In the genomic region with DNA sequence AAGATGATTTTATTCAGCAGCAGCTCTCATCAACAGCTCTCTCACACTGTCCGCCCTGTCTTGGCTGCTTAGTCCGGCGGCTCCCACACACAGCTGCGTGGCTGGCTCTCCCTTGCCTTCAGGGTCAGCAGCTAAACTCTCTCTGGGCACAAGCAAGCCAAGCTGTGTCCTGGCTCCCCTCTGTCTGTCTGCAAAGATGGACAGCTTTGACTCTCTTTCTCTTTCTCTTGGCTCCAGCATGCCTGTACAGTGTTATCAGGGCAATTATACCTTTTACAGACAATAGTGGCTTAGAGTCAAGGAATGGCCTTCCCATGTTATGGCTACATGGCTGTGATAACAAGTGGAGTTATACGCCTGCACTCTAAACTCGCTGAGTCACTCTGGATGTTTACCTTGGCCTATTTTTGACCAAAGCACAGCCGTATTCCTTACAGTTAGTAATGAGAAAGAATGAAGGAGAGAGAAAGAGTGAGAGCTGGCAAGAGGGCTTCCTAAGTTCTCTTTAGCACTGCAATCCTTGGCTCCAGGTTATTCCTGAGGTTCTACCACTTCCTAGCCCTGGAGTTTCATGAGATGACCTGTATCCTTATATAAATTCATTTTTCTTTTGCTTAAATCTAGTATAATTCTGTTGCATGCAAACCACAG, we compare ENCODE assay signal across 1 cellular context.
TF ChIP-seq lines count a peak whose summit lies in the region.

No MANE protein-coding gene starts in this region.

TF ChIP-seq in K562, 482 proteins besides CTCF, POLR2A, EP300 and RAD21 (continued from another document and continues in another):
- TF ChIP-seq TAF9B (IDR thresholded peaks at IDR 0.05; ENCODE audit: partially characterized antibody): peak; percentile 71
- no peak for TF ChIP-seq ZNF551 (CRISPR knock-in tag; IDR thresholded peaks at IDR 0.05)
- 0 out of 2 replicates have a peak, but pooled peaks have one; percentile 28 for TF ChIP-seq ID3 (CRISPR knock-in tag; IDR thresholded peaks at IDR 0.05)
- peak; percentile 71 for TF ChIP-seq ID3 (tag; IDR thresholded peaks at IDR 0.05)
- peak; percentile 82 for TF ChIP-seq ZNF766 (CRISPR knock-in tag; conservative IDR thresholded peaks at IDR 0.05)
- no peak for TF ChIP-seq TFAM (CRISPR knock-in tag; conservative IDR thresholded peaks at IDR 0.05)
- TF ChIP-seq ZNF408 (CRISPR knock-in tag; IDR thresholded peaks at IDR 0.05; ENCODE audit: low read depth): no peak
- TF ChIP-seq RBM17 (IDR thresholded peaks at IDR 0.05; ENCODE audit: borderline replicate concordance, low read depth, low read length): no peak
- TF ChIP-seq DDX20 (tag; IDR thresholded peaks at IDR 0.05; ENCODE audit: low read depth): no peak; the same call in 1 of the 2 replicates
- peak; percentile 83; the same call in 1 of the 2 replicates for TF ChIP-seq THRB (CRISPR knock-in tag; conservative IDR thresholded peaks at IDR 0.05)
- TF ChIP-seq SIRT6 (IDR thresholded peaks at IDR 0.05; ENCODE audit: low read depth, low read length): no peak
- peak; percentile 52; the same call in 1 of the 2 replicates for TF ChIP-seq REST (CRISPR knock-in tag; IDR thresholded peaks at IDR 0.05; ENCODE audit: low read depth)
- no peak for TF ChIP-seq IFI16 (CRISPR knock-in tag; IDR thresholded peaks at IDR 0.05)
- no peak for TF ChIP-seq GATA2 (CRISPR knock-in tag; IDR thresholded peaks at IDR 0.05)
- TF ChIP-seq RBM14 (IDR thresholded peaks at IDR 0.05; ENCODE audit: borderline replicate concordance, insufficient read depth, low read depth, low read length): no peak
- TF ChIP-seq NCOA4 (IDR thresholded peaks at IDR 0.05; ENCODE audit: partially characterized antibody): no peak
- peak; percentile 72 for TF ChIP-seq CXXC5 (CRISPR knock-in tag; IDR thresholded peaks at IDR 0.05)
- peak; percentile 37; the same call in 1 of the 2 replicates for TF ChIP-seq ZKSCAN8 (CRISPR knock-in tag; IDR thresholded peaks at IDR 0.05)
- peak in 1 of 2 experiments; percentile 67; a peak in 2 of 4 replicates for TF ChIP-seq MAZ (CRISPR knock-in tag; conservative IDR thresholded peaks at IDR 0.05 in 1 of 2, IDR thresholded peaks at IDR 0.05 in 1 of 2)
- peak; percentile 59; the same call in 1 of the 2 replicates for TF ChIP-seq TEAD2 (tag; IDR thresholded peaks at IDR 0.05)
- peak; percentile 69 to 92; a peak in 3 of 4 replicates for TF ChIP-seq ARNT (IDR thresholded peaks at IDR 0.05)
- TF ChIP-seq, protein P1, sequence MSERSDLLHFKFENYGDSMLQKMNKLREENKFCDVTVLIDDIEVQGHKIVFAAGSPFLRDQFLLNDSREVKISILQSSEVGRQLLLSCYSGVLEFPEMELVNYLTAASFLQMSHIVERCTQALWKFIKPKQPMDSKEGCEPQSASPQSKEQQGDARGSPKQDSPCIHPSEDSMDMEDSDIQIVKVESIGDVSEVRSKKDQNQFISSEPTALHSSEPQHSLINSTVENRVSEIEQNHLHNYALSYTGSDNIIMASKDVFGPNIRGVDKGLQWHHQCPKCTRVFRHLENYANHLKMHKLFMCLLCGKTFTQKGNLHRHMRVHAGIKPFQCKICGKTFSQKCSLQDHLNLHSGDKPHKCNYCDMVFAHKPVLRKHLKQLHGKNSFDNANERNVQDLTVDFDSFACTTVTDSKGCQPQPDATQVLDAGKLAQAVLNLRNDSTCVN (CRISPR knock-in tag; IDR thresholded peaks at IDR 0.05): peak; percentile 84
- no peak for TF ChIP-seq HIVEP1 (CRISPR knock-in tag; IDR thresholded peaks at IDR 0.05)
- TF ChIP-seq CREM (IDR thresholded peaks at IDR 0.05; ENCODE audit: low read depth): peak; percentile 50; the same call in 1 of the 2 replicates
- peak; percentile 61 for TF ChIP-seq ATF4 (CRISPR knock-in tag; IDR thresholded peaks at IDR 0.05)
- no peak for TF ChIP-seq PML (IDR thresholded peaks at IDR 0.05; ENCODE audit: low read length)
- no peak for TF ChIP-seq ILF3 (IDR thresholded peaks at IDR 0.05; ENCODE audit: borderline replicate concordance)
- no peak for TF ChIP-seq IRF1 (CRISPR knock-in tag; IDR thresholded peaks at IDR 0.05; ENCODE audit: borderline replicate concordance)
- TF ChIP-seq PHB2 (IDR thresholded peaks at IDR 0.05; ENCODE audit: low read depth): no peak
- TF ChIP-seq KDM4B (IDR thresholded peaks at IDR 0.05; ENCODE audit: borderline replicate concordance in 2 of 2, low read depth in 1 of 2): no peak
- TF ChIP-seq KLF10 (CRISPR knock-in tag; IDR thresholded peaks at IDR 0.05): no peak
- TF ChIP-seq, protein P2, sequence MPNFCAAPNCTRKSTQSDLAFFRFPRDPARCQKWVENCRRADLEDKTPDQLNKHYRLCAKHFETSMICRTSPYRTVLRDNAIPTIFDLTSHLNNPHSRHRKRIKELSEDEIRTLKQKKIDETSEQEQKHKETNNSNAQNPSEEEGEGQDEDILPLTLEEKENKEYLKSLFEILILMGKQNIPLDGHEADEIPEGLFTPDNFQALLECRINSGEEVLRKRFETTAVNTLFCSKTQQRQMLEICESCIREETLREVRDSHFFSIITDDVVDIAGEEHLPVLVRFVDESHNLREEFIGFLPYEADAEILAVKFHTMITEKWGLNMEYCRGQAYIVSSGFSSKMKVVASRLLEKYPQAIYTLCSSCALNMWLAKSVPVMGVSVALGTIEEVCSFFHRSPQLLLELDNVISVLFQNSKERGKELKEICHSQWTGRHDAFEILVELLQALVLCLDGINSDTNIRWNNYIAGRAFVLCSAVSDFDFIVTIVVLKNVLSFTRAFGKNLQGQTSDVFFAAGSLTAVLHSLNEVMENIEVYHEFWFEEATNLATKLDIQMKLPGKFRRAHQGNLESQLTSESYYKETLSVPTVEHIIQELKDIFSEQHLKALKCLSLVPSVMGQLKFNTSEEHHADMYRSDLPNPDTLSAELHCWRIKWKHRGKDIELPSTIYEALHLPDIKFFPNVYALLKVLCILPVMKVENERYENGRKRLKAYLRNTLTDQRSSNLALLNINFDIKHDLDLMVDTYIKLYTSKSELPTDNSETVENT (CRISPR knock-in tag; IDR thresholded peaks at IDR 0.05): no peak
- TF ChIP-seq DMBX1 (CRISPR knock-in tag; IDR thresholded peaks at IDR 0.05; ENCODE audit: borderline replicate concordance): no peak
- TF ChIP-seq NFYB (IDR thresholded peaks at IDR 0.05; ENCODE audit: extremely low read depth, insufficient read length): no peak
- TF ChIP-seq PTBP1 (IDR thresholded peaks at IDR 0.05; ENCODE audit: low read depth, low read length): no peak
- TF ChIP-seq CTBP1 (IDR thresholded peaks at IDR 0.05; ENCODE audit: borderline replicate concordance): peak; percentile 92; the same call in 1 of the 2 replicates
- TF ChIP-seq BCOR (IDR thresholded peaks at IDR 0.05): peak; percentile 83; the same call in 1 of the 2 replicates
- peak; percentile 83 for TF ChIP-seq ZEB2 (IDR thresholded peaks at IDR 0.05)
- peak; percentile 81 for TF ChIP-seq ELF4 (CRISPR knock-in tag; IDR thresholded peaks at IDR 0.05)
- TF ChIP-seq SNIP1 (IDR thresholded peaks at IDR 0.05; ENCODE audit: low read depth): no peak
- TF ChIP-seq, protein P3, sequence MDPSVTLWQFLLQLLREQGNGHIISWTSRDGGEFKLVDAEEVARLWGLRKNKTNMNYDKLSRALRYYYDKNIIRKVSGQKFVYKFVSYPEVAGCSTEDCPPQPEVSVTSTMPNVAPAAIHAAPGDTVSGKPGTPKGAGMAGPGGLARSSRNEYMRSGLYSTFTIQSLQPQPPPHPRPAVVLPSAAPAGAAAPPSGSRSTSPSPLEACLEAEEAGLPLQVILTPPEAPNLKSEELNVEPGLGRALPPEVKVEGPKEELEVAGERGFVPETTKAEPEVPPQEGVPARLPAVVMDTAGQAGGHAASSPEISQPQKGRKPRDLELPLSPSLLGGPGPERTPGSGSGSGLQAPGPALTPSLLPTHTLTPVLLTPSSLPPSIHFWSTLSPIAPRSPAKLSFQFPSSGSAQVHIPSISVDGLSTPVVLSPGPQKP (CRISPR knock-in tag; IDR thresholded peaks at IDR 0.05): no peak
- no peak for TF ChIP-seq RFX1 (IDR thresholded peaks at IDR 0.05)
- TF ChIP-seq MCM5 (IDR thresholded peaks at IDR 0.05; ENCODE audit: low read depth): no peak
